ENCODE assay signal across 20 cellular contexts in genomic region chr1:41874903-41875411, GRCh38. TPM values are rescaled to one million over a fixed set of nuclear protein-coding genes. Genes with fewer than 3 reads are reported as not detected.
DNase-seq lines count a peak whose midpoint lies in the region; ATAC-seq, FAIRE-seq and TF ChIP-seq lines count a peak whose summit lies in the region.
"Had no signal": no experiment of that assay in that cellular context is flagged by ENCODE, and none has a peak within 500 bp of the region (broad histone marks: within the 10 kb centered on the region; RNA-seq: fewer than 3 reads in every experiment).

No MANE protein-coding gene starts in this region.

- no peaks in the 10 kb centered on the region for H3K4me1 ChIP-seq in CD4-positive, alpha-beta memory T cell (ENCODE audit: insufficient read depth, low read length)
- H3K4me1 ChIP-seq in MM.1S (ENCODE audit: low read length) (peaks cover 47% of the 10 kb centered on the region), gastroesophageal sphincter (peaks cover 0 to 18% (median 0%) of the 10 kb centered on the region in 3 donors), mesendoderm (ENCODE audit: control insufficient read depth, low read depth, low read length) (peaks cover 4% of the 10 kb centered on the region)

- POLR2A ChIA-PET in CD4-positive, alpha-beta memory T cell (lab: Charles Lee; ENCODE audit: partially characterized antibody) = no interaction called here

- no peak overlapping the region for H3K4ac ChIP-seq in mesendoderm (ENCODE audit: low read depth, low read length)

- TF ChIP-seq CTCF in MM.1S (IDR thresholded peaks at IDR 0.05; ENCODE audit: low read length) (no peak), gastroesophageal sphincter (IDR thresholded peaks at IDR 0.05) (no peak)

- H3F3A ChIP-seq in MM.1S (ENCODE audit: insufficient read depth, low read length) = peaks cover 42% of the 10 kb centered on the region

- H3K36me3 Mint-ChIP-seq in CD4-positive, alpha-beta memory T cell = peaks cover 0 to 4% of the 10 kb centered on the region in 2 donors
- H3K36me3 Mint-ChIP-seq: activated naive CD4-positive, alpha-beta T cell treated with anti-CD3 and anti-CD28 coated beads, Interleukin-2, amount 50 U/mL, for 72 hours; CD4-positive, CD25-positive, alpha-beta regulatory T cell had no signal

- intact Hi-C loops in CD4-positive, alpha-beta memory T cell (cut with micrococcal nuclease) = no loop called here

- WGBS in gastroesophageal sphincter (ENCODE audit: low coverage in 1 of 2), 2 donors = 55 to 65% methylated on average over 2 to 3 of the region's 7 CpGs
- WGBS in mesendoderm (ENCODE audit: extremely low coverage, insufficient coverage, low lambda C conversion rate) = no CpG with 5 or more reads among the region's 7 CpGs

- no peaks in the 10 kb centered on the region for H3K9me3 ChIP-seq in CD4-positive, alpha-beta memory T cell (ENCODE audit: control insufficient read depth in 1 of 2, low read length in 2 of 2)
- H3K9me3 ChIP-seq in MM.1S (replicated peaks; ENCODE audit: insufficient read depth, low read length) (no peaks in the 10 kb centered on the region), gastroesophageal sphincter (no peaks in the 10 kb centered on the region)
- H3K9me3 ChIP-seq: SJSA1 had no signal

- no peaks in the 10 kb centered on the region for H3K27me3 ChIP-seq in CD4-positive, alpha-beta memory T cell (ENCODE audit: insufficient read depth, low read length)
- H3K27me3 ChIP-seq in MM.1S (replicated peaks; ENCODE audit: insufficient read depth, low read length) (no peaks in the 10 kb centered on the region), gastroesophageal sphincter (no peaks in the 10 kb centered on the region), mesendoderm (ENCODE audit: insufficient read depth, low read length, poor library complexity) (no peaks in the 10 kb centered on the region)
- H3K27me3 ChIP-seq: SJSA1 had no signal

- no peak overlapping the region for H2BK15ac ChIP-seq in mesendoderm (replicated peaks; ENCODE audit: low read depth)

- DNase-seq in CD4-positive, alpha-beta memory T cell = no peak
- no peak for DNase-seq in MM.1S
- peak; percentile 52 for DNase-seq in mesendoderm
- DNase-seq in NCI-H2029 treated with DMSO at 0.1 percent for 48 hours (lab: John Stamatoyannopoulos, UW) = no peak
- no peak for DNase-seq in frontal cortex (ENCODE audit: low spot score in 2 of 2)
- DNase-seq in activated naive CD4-positive, alpha-beta T cell (lab: John Stamatoyannopoulos, UW) = no peak
- DNase-seq: ACHN; activated CD4-positive, alpha-beta T cell treated with anti-CD3 and anti-CD28 coated beads, Interleukin-2, amount 10 ng/mL, durations not matched to agents 24 days and 14 days; CD4-positive, CD25-positive, alpha-beta regulatory T cell; GM23248; NCI-H187 treated with DMSO at 0.1 percent for 48 hours; NCI-H524; stimulated activated naive CD4-positive, alpha-beta T cell; T1000 had no signal

- ATAC-seq in gastroesophageal sphincter (peak; percentile 28), GM21360 (IDR thresholded peaks at IDR 0.05; ENCODE audit: unreplicated experiment) (no peak)
- ATAC-seq: activated naive CD4-positive, alpha-beta T cell treated with anti-CD3 and anti-CD28 coated beads, Interleukin-2, amount 50 U/mL, for 72 hours had no signal

- H2AFZ ChIP-seq in MM.1S (ENCODE audit: low read length) = no peak overlapping the region
- H2AFZ ChIP-seq: GM23248 had no signal

- H3K9me3 Mint-ChIP-seq in CD4-positive, alpha-beta memory T cell = peaks cover 0 to 1% (median 0%) of the 10 kb centered on the region in 8 donors
- H3K9me3 Mint-ChIP-seq: activated CD4-positive, alpha-beta T cell treated with anti-CD3 and anti-CD28 coated beads, Interleukin-2, amount 10 ng/mL, durations not matched to agents 24 days and 14 days; activated naive CD4-positive, alpha-beta T cell treated with anti-CD3 and anti-CD28 coated beads, Interleukin-2, amount 50 U/mL, for 72 hours had no signal

- H2AK5ac ChIP-seq in mesendoderm (ENCODE audit: low read length) = no peak overlapping the region

- no peak overlapping the region for H2BK120ac ChIP-seq in mesendoderm (ENCODE audit: low read depth, low read length)

- H4K8ac ChIP-seq in mesendoderm (ENCODE audit: low read depth, low read length) = no peak overlapping the region

- no peak overlapping the region for H3K4me3 ChIP-seq in CD4-positive, alpha-beta memory T cell (ENCODE audit: low read length in 2 of 2)
- H3K4me3 ChIP-seq in MM.1S (ENCODE audit: low read length) (0 out of 2 replicates have a peak overlapping the region, but pooled peaks have one; percentile 8), gastroesophageal sphincter (no peak overlapping the region), mesendoderm (ENCODE audit: low read length) (no peak overlapping the region)
- H3K4me3 ChIP-seq: GM23248, SJSA1 had no signal

- H3K79me1 ChIP-seq in mesendoderm (ENCODE audit: low read length) = no peaks in the 10 kb centered on the region

- H3K79me2 ChIP-seq in MM.1S (ENCODE audit: low read length) = no peaks in the 10 kb centered on the region
- no peaks in the 10 kb centered on the region for H3K79me2 ChIP-seq in mesendoderm (ENCODE audit: control insufficient read depth, insufficient read depth, low read length)

- no peak for FAIRE-seq in frontal cortex (lab: Jason Lieb, UNC)
- FAIRE-seq: bronchial epithelial cell had no signal

- H3K4me2 ChIP-seq in MM.1S (ENCODE audit: low read depth, low read length) (peak overlapping the region; percentile 52), mesendoderm (ENCODE audit: low read length) (no peak overlapping the region)

- H4K20me1 ChIP-seq in MM.1S (ENCODE audit: insufficient read depth, low read length) = no peaks in the 10 kb centered on the region

- H3K56ac ChIP-seq in mesendoderm (ENCODE audit: low read length) = peak overlapping the region; percentile 46

- TF ChIP-seq POLR2A in gastroesophageal sphincter (IDR thresholded peaks at IDR 0.05) = no peak

- H3K4me3 Mint-ChIP-seq in CD4-positive, alpha-beta memory T cell = no peak overlapping the region
- H3K4me3 Mint-ChIP-seq: activated CD4-positive, alpha-beta T cell treated with anti-CD3 and anti-CD28 coated beads, Interleukin-2, amount 10 ng/mL, durations not matched to agents 24 days and 14 days; CD4-positive, CD25-positive, alpha-beta regulatory T cell had no signal

- CTCF ChIA-PET in CD4-positive, alpha-beta memory T cell (lab: Charles Lee; ENCODE audit: partially characterized antibody) = interaction anchor here (0.9 kb wide), 1 partner anchor 17 kb away, joined by 6 read pairs; no protein-coding TSS in a partner anchor

- no peak overlapping the region for H4K5ac ChIP-seq in mesendoderm (ENCODE audit: low read length)

- H3K27me3 Mint-ChIP-seq in CD4-positive, alpha-beta memory T cell = no peaks in the 10 kb centered on the region
- H3K27me3 Mint-ChIP-seq: activated CD4-positive, alpha-beta T cell treated with anti-CD3 and anti-CD28 coated beads, Interleukin-2, amount 10 ng/mL, durations not matched to agents 24 days and 14 days had no signal

- H3K9ac ChIP-seq in MM.1S (ENCODE audit: low read length) = peak overlapping the region; percentile 8; the same call in 1 of the 2 replicates
- no peak overlapping the region for H3K9ac ChIP-seq in mesendoderm (ENCODE audit: low read length)
- H3K9ac ChIP-seq: GM23248 had no signal

- H3K4me1 Mint-ChIP-seq in CD4-positive, alpha-beta memory T cell = peaks cover 3 to 33% (median 24%) of the 10 kb centered on the region in 4 donors

- H3K27ac Mint-ChIP-seq in CD4-positive, alpha-beta memory T cell = peak overlapping the region in 5 of 7 donors; percentile 7 to 73 (median 64)
- H3K27ac Mint-ChIP-seq: activated CD4-positive, alpha-beta T cell treated with anti-CD3 and anti-CD28 coated beads, Interleukin-2, amount 10 ng/mL, durations not matched to agents 24 days and 14 days; progenitor cell of endocrine pancreas had no signal

- no peaks in the 10 kb centered on the region for H3K36me3 ChIP-seq in CD4-positive, alpha-beta memory T cell (ENCODE audit: insufficient read depth, low read length)
- H3K36me3 ChIP-seq in MM.1S (replicated peaks; ENCODE audit: insufficient read depth, low read length) (no peaks in the 10 kb centered on the region), gastroesophageal sphincter (no peaks in the 10 kb centered on the region), mesendoderm (ENCODE audit: control insufficient read depth, insufficient read depth, low read length) (no peaks in the 10 kb centered on the region)
- H3K36me3 ChIP-seq: SJSA1 had no signal

- H3K9me2 ChIP-seq in MM.1S (replicated peaks; ENCODE audit: insufficient read depth, low read length) = no peaks in the 10 kb centered on the region

- no peak overlapping the region for H2BK5ac ChIP-seq in mesendoderm (ENCODE audit: low read length)

- no peak for TF ChIP-seq EP300 in gastroesophageal sphincter (IDR thresholded peaks at IDR 0.05)

- H3K27ac ChIP-seq in CD4-positive, alpha-beta memory T cell (ENCODE audit: low read depth, low read length) = no peak overlapping the region
- H3K27ac ChIP-seq in MM.1S (ENCODE audit: low read length) (peak overlapping the region; percentile 75; the same call in 1 of the 2 replicates), gastroesophageal sphincter (no peak overlapping the region), mesendoderm (ENCODE audit: low read depth, low read length) (no peak overlapping the region)
- H3K27ac ChIP-seq: GM23248, SJSA1 had no signal

- H3K18ac ChIP-seq in mesendoderm (ENCODE audit: low read length) = no peak overlapping the region

- no peak overlapping the region for H3K23ac ChIP-seq in mesendoderm (ENCODE audit: low read length)

RNA-seq across cellular contexts. Expression of gene HIVEP3, which starts 43.8 kb away (rescaled TPM):
- 10 to 100 TPM; 10.5 to 11.1 TPM for total RNA-seq in CD4-positive, alpha-beta memory T cell
- 10 to 100 TPM in 1 of 2 donors, 1 to 10 TPM in 1; 8.2 to 12.8 TPM for polyA plus RNA-seq in CD4-positive, alpha-beta memory T cell
- total RNA-seq in gastroesophageal sphincter (1 to 10 TPM; 1.9 to 3.8 (median 2.8) TPM), frontal cortex (12.6 TPM)
- polyA plus RNA-seq in mesendoderm (2013, experiment 1 of 2) = 1.1 TPM
- polyA plus RNA-seq in mesendoderm (2013, experiment 2 of 2) = 1.3 TPM
